In the genomic region with DNA sequence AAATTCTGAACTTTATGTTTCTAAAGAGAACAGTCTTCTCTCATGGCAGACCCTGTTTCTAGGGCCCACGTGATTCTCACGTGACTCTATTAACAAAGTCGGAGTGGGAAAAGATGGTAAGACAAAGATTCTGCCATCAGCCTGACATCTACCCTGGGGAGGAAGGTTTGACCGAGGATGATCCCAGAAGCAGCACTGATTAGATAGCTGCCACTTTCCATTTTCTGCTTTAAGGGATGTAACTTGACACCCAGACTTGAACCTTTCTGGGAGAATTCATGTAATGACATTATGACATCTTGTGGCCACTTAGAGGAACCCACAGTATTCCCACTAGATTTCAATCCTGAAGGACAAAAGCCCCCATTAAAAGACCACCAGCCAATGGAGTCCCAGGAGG, we compare ENCODE assay signal across 9 cellular contexts.
DNase-seq lines count a peak whose midpoint lies in the region; ATAC-seq and TF ChIP-seq lines count a peak whose summit lies in the region.
"Had no signal": no experiment of that assay in that cellular context is flagged by ENCODE, and none has a peak within 500 bp of the region (broad histone marks: within the 10 kb centered on the region; RNA-seq: fewer than 3 reads in every experiment).

No MANE protein-coding gene starts in this region.

- no peak overlapping the region for H3K4me3 Mint-ChIP-seq in nephron progenitor cell
- H3K4me3 Mint-ChIP-seq in T-helper 2 cell treated with Interferon-gamma antibody and Interleukin-4, amounts not matched to agents 5 μg/mL and 100 μg/mL, for 36 hours = no peak overlapping the region

- H3K4me1 Mint-ChIP-seq in nephron progenitor cell = peaks cover 45% of the 10 kb centered on the region
- peaks cover 27% of the 10 kb centered on the region for H3K4me1 Mint-ChIP-seq in T-helper 2 cell treated with Interferon-gamma antibody and Interleukin-4, amounts not matched to agents 5 μg/mL and 100 μg/mL, for 36 hours (ENCODE audit: low read depth)

- H3K9me3 Mint-ChIP-seq in nephron progenitor cell = no peaks in the 10 kb centered on the region
- no peaks in the 10 kb centered on the region for H3K9me3 Mint-ChIP-seq in T-helper 2 cell treated with Interferon-gamma antibody and Interleukin-4, amounts not matched to agents 5 μg/mL and 100 μg/mL, for 36 hours

- H3K4me1 ChIP-seq in mucosa of descending colon (ENCODE audit: low read depth) (no peaks in the 10 kb centered on the region), suprapubic skin (peaks cover 31% of the 10 kb centered on the region)

- H3K27ac Mint-ChIP-seq in nephron progenitor cell = peak overlapping the region; percentile 29
- no peak overlapping the region for H3K27ac Mint-ChIP-seq in T-helper 2 cell treated with Interferon-gamma antibody and Interleukin-4, amounts not matched to agents 5 μg/mL and 100 μg/mL, for 36 hours

- H3K4me3 ChIP-seq in GM06990 (replicated peaks; ENCODE audit: low read depth, low read length) (no peak overlapping the region), brain microvascular endothelial cell (ENCODE audit: low read depth, low read length) (no peak overlapping the region), mucosa of descending colon (no peak overlapping the region), suprapubic skin (no peak overlapping the region)

- H3K9me3 ChIP-seq in mucosa of descending colon (no peaks in the 10 kb centered on the region), suprapubic skin (no peaks in the 10 kb centered on the region)

- H3K36me3 Mint-ChIP-seq in nephron progenitor cell (ENCODE audit: low read depth) = no peaks in the 10 kb centered on the region
- H3K36me3 Mint-ChIP-seq in T-helper 2 cell treated with Interferon-gamma antibody and Interleukin-4, amounts not matched to agents 5 μg/mL and 100 μg/mL, for 36 hours (ENCODE audit: low read depth) = no peaks in the 10 kb centered on the region

- H3K27me3 ChIP-seq in GM06990 (replicated peaks; ENCODE audit: control insufficient read depth, insufficient read depth, low read length) (no peaks in the 10 kb centered on the region), brain microvascular endothelial cell (replicated peaks) (no peaks in the 10 kb centered on the region), suprapubic skin (no peaks in the 10 kb centered on the region)

- intact Hi-C loops in mucosa of descending colon (cut with DNase I, micrococcal nuclease) = loop anchor here in 1 of 2 donors (10.0 kb wide), 1 partner anchor 310 kb away; no protein-coding TSS in a partner anchor

- DNase-seq in GM06990 (ENCODE audit: extremely low read depth, insufficient read length) (no peak), brain microvascular endothelial cell (no peak), nephron progenitor cell (no peak), mucosa of descending colon (no peak), suprapubic skin (ENCODE audit: low spot score in 2 of 2) (no peak)
- no peak for DNase-seq in stimulated activated CD4-positive, alpha-beta T cell treated with anti-CD3 and anti-CD28 coated beads, Interleukin-4, amount 100 ng/mL, for 24 hours
- no peak for DNase-seq in T-helper 2 cell treated with Interferon-gamma antibody and Interleukin-4, amounts not matched to agents 5 μg/mL and 100 μg/mL, for 36 hours (ENCODE audit: low spot score)
- DNase-seq: activated CD8-positive, alpha-beta memory T cell treated with anti-CD3 and anti-CD28 coated beads for 24 hours had no signal

- TF ChIP-seq EP300 in Ishikawa (IDR thresholded peaks at IDR 0.05; ENCODE audit: borderline replicate concordance) = no peak
- TF ChIP-seq EP300 in suprapubic skin (IDR thresholded peaks at IDR 0.05) = no peak

- TF ChIP-seq CTCF in GM06990 (IDR thresholded peaks at IDR 0.05; ENCODE audit: insufficient read depth, low read length, poor library complexity, severe bottlenecking) = peak; percentile 36
- TF ChIP-seq CTCF in brain microvascular endothelial cell (IDR thresholded peaks at IDR 0.05; ENCODE audit: low read depth, low read length, missing control alignments) = peak; percentile 44
- TF ChIP-seq CTCF in nephron progenitor cell (IDR thresholded peaks at IDR 0.05) = no peak
- no peak for TF ChIP-seq CTCF in mucosa of descending colon (IDR thresholded peaks at IDR 0.05)
- no peak for TF ChIP-seq CTCF in suprapubic skin (IDR thresholded peaks at IDR 0.05)

- in situ Hi-C loops in brain microvascular endothelial cell (cut with HindIII; ENCODE audit: low pct_ligation_motif_present, low sequenced_read_pairs) = no loop called here

- no peak for ATAC-seq in mucosa of descending colon

- no peak overlapping the region for H3K27ac ChIP-seq in brain microvascular endothelial cell
- no peak overlapping the region for H3K27ac ChIP-seq in suprapubic skin

- H3K36me3 ChIP-seq in GM06990 (ENCODE audit: control insufficient read depth, insufficient read depth, low read length) = no peaks in the 10 kb centered on the region
- H3K36me3 ChIP-seq in brain microvascular endothelial cell (replicated peaks) = no peaks in the 10 kb centered on the region
- no peaks in the 10 kb centered on the region for H3K36me3 ChIP-seq in mucosa of descending colon (ENCODE audit: low read depth)
- H3K36me3 ChIP-seq in suprapubic skin = no peaks in the 10 kb centered on the region

- no peak for TF ChIP-seq POLR2A in suprapubic skin (IDR thresholded peaks at IDR 0.05)

- WGBS in suprapubic skin = 85% methylated on average over 4 of the region's 4 CpGs

- TF ChIP-seq RAD21 in Ishikawa (IDR thresholded peaks at IDR 0.05; ENCODE audit: low read depth) = peak; percentile 55; the same call in 1 of the 2 replicates

- peaks cover 11% of the 10 kb centered on the region for H3K27me3 Mint-ChIP-seq in nephron progenitor cell (ENCODE audit: low read depth, poor library complexity)
- H3K27me3 Mint-ChIP-seq in T-helper 2 cell treated with Interferon-gamma antibody and Interleukin-4, amounts not matched to agents 5 μg/mL and 100 μg/mL, for 36 hours (ENCODE audit: low read depth) = peaks cover 2% of the 10 kb centered on the region

TF ChIP-seq in Ishikawa, 13 proteins besides CTCF, POLR2A, EP300 and RAD21:
- TF ChIP-seq, protein P1, sequence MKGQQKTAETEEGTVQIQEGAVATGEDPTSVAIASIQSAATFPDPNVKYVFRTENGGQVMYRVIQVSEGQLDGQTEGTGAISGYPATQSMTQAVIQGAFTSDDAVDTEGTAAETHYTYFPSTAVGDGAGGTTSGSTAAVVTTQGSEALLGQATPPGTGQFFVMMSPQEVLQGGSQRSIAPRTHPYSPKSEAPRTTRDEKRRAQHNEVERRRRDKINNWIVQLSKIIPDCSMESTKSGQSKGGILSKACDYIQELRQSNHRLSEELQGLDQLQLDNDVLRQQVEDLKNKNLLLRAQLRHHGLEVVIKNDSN (IDR thresholded peaks at IDR 0.05) = peak; percentile 38; the same call in 1 of the 2 replicates
- TF ChIP-seq EGR1 (IDR thresholded peaks at IDR 0.05) = no peak

Comparison
In these comparisons a context has a peak if more than half of its experiments do, and no peak if none do; other contexts are left out.
1. CTCF ChIP-seq: peak in GM06990 (single experiment) and brain microvascular endothelial cell (single experiment); none in nephron progenitor cell (single experiment), mucosa of descending colon (single experiment) and suprapubic skin (0 of 2).